In genomic region chr12:47905313-47905730, GRCh38 we compare ENCODE assay signal across 8 cellular contexts. TPM values are rescaled to one million over a fixed set of nuclear protein-coding genes. Genes with fewer than 3 reads are reported as not detected.
DNase-seq lines count a peak whose midpoint lies in the region; ATAC-seq and TF ChIP-seq lines count a peak whose summit lies in the region.

No MANE protein-coding gene starts in this region.

- POLR2A ChIA-PET in activated CD4-positive, alpha-beta T cell treated with anti-CD3 and anti-CD28 coated beads, Interleukin-2, amount 10 ng/mL, durations not matched to agents 7 days and 5 days (lab: Charles Lee) = interaction anchor here (0.6 to 1.5 kb wide), 2 partner anchors 22 to 649 kb away, joined by 4 to 5 read pairs; no protein-coding TSS in a partner anchor

- H4K20me1 ChIP-seq in OCI-LY3 (ENCODE audit: insufficient read depth, low read length) = no peaks in the 10 kb centered on the region

- no peaks in the 10 kb centered on the region for H3K36me3 ChIP-seq in OCI-LY3 (replicated peaks; ENCODE audit: low read depth, low read length)
- H3K36me3 ChIP-seq in effector memory CD4-positive, alpha-beta T cell (ENCODE audit: control insufficient read depth, insufficient read depth, low read length) = no peaks in the 10 kb centered on the region

- no peak overlapping the region for H3K27ac Mint-ChIP-seq in activated CD4-positive, alpha-beta T cell treated with anti-CD3 and anti-CD28 coated beads, Interleukin-2, amount 10 ng/mL, durations not matched to agents 7 days and 5 days

- H3K4me2 ChIP-seq in OCI-LY3 (ENCODE audit: low read length) = 0 out of 2 replicates have a peak overlapping the region, but pooled peaks have one; percentile 94

- no peaks in the 10 kb centered on the region for H3K79me2 ChIP-seq in OCI-LY3 (ENCODE audit: low read length)

- H3K27me3 ChIP-seq in OCI-LY3 (ENCODE audit: low read depth, low read length) = peaks cover 19% of the 10 kb centered on the region; the same call in 1 of the 2 replicates
- no peaks in the 10 kb centered on the region for H3K27me3 ChIP-seq in effector memory CD4-positive, alpha-beta T cell (replicated peaks; ENCODE audit: control insufficient read depth, insufficient read depth, low read length, poor library complexity, severe bottlenecking)

- no peak overlapping the region for H2AFZ ChIP-seq in OCI-LY3 (ENCODE audit: low read depth, low read length)

- peak; percentile 23 for ATAC-seq in HG02678 (IDR thresholded peaks at IDR 0.05; ENCODE audit: unreplicated experiment)

- H3K9me3 ChIP-seq in OCI-LY3 (ENCODE audit: insufficient read depth, low read length) = no peaks in the 10 kb centered on the region
- no peaks in the 10 kb centered on the region for H3K9me3 ChIP-seq in effector memory CD4-positive, alpha-beta T cell (ENCODE audit: control insufficient read depth, low read length)

- H3K4me3 ChIP-seq in OCI-LY3 (ENCODE audit: low read length) = no peak overlapping the region
- H3K4me3 ChIP-seq in effector memory CD4-positive, alpha-beta T cell (ENCODE audit: insufficient read depth, low read depth, low read length, poor library complexity, severe bottlenecking) = peak overlapping the region; percentile 70

- peaks cover 21% of the 10 kb centered on the region for H3K4me1 ChIP-seq in OCI-LY3 (ENCODE audit: low read length)
- peaks cover 41% of the 10 kb centered on the region for H3K4me1 ChIP-seq in effector memory CD4-positive, alpha-beta T cell (ENCODE audit: control insufficient read depth, insufficient read depth, low read length, poor library complexity, severe bottlenecking)

- H3K9ac ChIP-seq in OCI-LY3 (ENCODE audit: low read length) = no peak overlapping the region

- TF ChIP-seq CTCF in OCI-LY3 (IDR thresholded peaks at IDR 0.05; ENCODE audit: low read depth, low read length) = no peak

- peaks cover 46% of the 10 kb centered on the region for H3K4me1 Mint-ChIP-seq in activated CD4-positive, alpha-beta T cell treated with anti-CD3 and anti-CD28 coated beads, Interleukin-2, amount 10 ng/mL, durations not matched to agents 7 days and 5 days

- H3K9me3 Mint-ChIP-seq in activated CD4-positive, alpha-beta T cell treated with anti-CD3 and anti-CD28 coated beads, Interleukin-2, amount 10 ng/mL, durations not matched to agents 7 days and 5 days = no peaks in the 10 kb centered on the region

- CTCF ChIA-PET in activated CD4-positive, alpha-beta T cell treated with anti-CD3 and anti-CD28 coated beads, Interleukin-2, amount 10 ng/mL, durations not matched to agents 7 days and 5 days (lab: Charles Lee) = interaction anchor here (0.5 to 14.6 kb wide), 13 partner anchors 8 to 962 kb away, joined by 3 to 170 read pairs (median 3); no protein-coding TSS in a partner anchor

- H3K4me3 Mint-ChIP-seq in activated CD4-positive, alpha-beta T cell treated with anti-CD3 and anti-CD28 coated beads, Interleukin-2, amount 10 ng/mL, durations not matched to agents 7 days and 5 days = peak overlapping the region; percentile 84

- peaks cover 39% of the 10 kb centered on the region for H3K27me3 Mint-ChIP-seq in activated CD4-positive, alpha-beta T cell treated with anti-CD3 and anti-CD28 coated beads, Interleukin-2, amount 10 ng/mL, durations not matched to agents 7 days and 5 days

- H3K36me3 Mint-ChIP-seq in activated CD4-positive, alpha-beta T cell treated with anti-CD3 and anti-CD28 coated beads, Interleukin-2, amount 10 ng/mL, durations not matched to agents 7 days and 5 days (ENCODE audit: low read depth) = no peaks in the 10 kb centered on the region

- DNase-seq in activated CD4-positive, alpha-beta T cell treated with anti-CD3 and anti-CD28 coated beads, Interleukin-2, amount 10 ng/mL, durations not matched to agents 7 days and 5 days = no peak
- DNase-seq in activated CD4-positive, alpha-beta T cell treated with anti-CD3 and anti-CD28 coated beads, Interleukin-2, amount 50 U/mL, for 4 hours = no peak
- DNase-seq in effector memory CD4-positive, alpha-beta T cell = peak in 2 of 3 donors; percentile 14 to 34
- DNase-seq in mucosa of gallbladder (ENCODE audit: low spot score) (peak; percentile 68), SKM-1 (lab: John Stamatoyannopoulos, UW; ENCODE audit: unreplicated experiment) (no peak), NCI-H345 (lab: John Stamatoyannopoulos, UW) (no peak)

- H3K27ac ChIP-seq in OCI-LY3 (ENCODE audit: low read length) = no peak overlapping the region
- H3K27ac ChIP-seq in effector memory CD4-positive, alpha-beta T cell (ENCODE audit: insufficient read depth, low read length, poor library complexity, severe bottlenecking) = no peak overlapping the region

RNA-seq across cellular contexts. Expression of gene VDR, which starts 0.5 kb away (rescaled TPM):
- total RNA-seq in activated CD4-positive, alpha-beta T cell treated with anti-CD3 and anti-CD28 coated beads, Interleukin-2, amount 10 ng/mL, durations not matched to agents 7 days and 5 days = 10 to 100 TPM; 16.4 to 17.3 TPM
- 33.8 TPM for total RNA-seq in mucosa of gallbladder

RNA-seq across cellular contexts. Expression of gene TMEM106C, which starts 58.1 kb away (rescaled TPM):
- total RNA-seq in activated CD4-positive, alpha-beta T cell treated with anti-CD3 and anti-CD28 coated beads, Interleukin-2, amount 10 ng/mL, durations not matched to agents 7 days and 5 days = 100 to 1,000 TPM; 145 to 181 TPM
- 101 TPM for total RNA-seq in mucosa of gallbladder

Comparison
In these comparisons a context has a peak if more than half of its experiments do, and no peak if none do; other contexts are left out.
1. DNase-seq: peak in effector memory CD4-positive, alpha-beta T cell (2 of 3) and mucosa of gallbladder (single experiment); none in activated CD4-positive, alpha-beta T cell treated with anti-CD3 and anti-CD28 coated beads, Interleukin-2, amount 10 ng/mL, durations not matched to agents 7 days and 5 days (single experiment), activated CD4-positive, alpha-beta T cell treated with anti-CD3 and anti-CD28 coated beads, Interleukin-2, amount 50 U/mL, for 4 hours (0 of 2), SKM-1 (single experiment) and NCI-H345 (single experiment).